In genomic region chr3:81435050-81435449, GRCh38 we compare ENCODE assay signal across 15 cellular contexts.
A peak's percentile ranks its signal among the peaks of the same experiment; 100 is the strongest.
DNase-seq lines count a peak whose midpoint lies in the region; ATAC-seq and TF ChIP-seq lines count a peak whose summit lies in the region.
"Had no signal": no experiment of that assay in that cellular context is flagged by ENCODE, and none has a peak within 500 bp of the region (broad histone marks: within the 10 kb centered on the region; RNA-seq: fewer than 3 reads in every experiment).

No MANE protein-coding gene starts in this region.

- peak; percentile 58 for ATAC-seq in mucosa of descending colon
- ATAC-seq: GM23338, HCT116 had no signal

- no peaks in the 10 kb centered on the region for H3K36me3 Mint-ChIP-seq in endothelial cell (ENCODE audit: low read depth, unreplicated experiment)
- no peaks in the 10 kb centered on the region for H3K36me3 Mint-ChIP-seq in Calu3 (ENCODE audit: insufficient read depth, unreplicated experiment)
- H3K36me3 Mint-ChIP-seq: CD4-positive, alpha-beta memory T cell had no signal

- BruUV-seq in Calu3 (replicated peaks; lab: Mats Ljungman, UMichigan) = no TSS peak

- no peaks in the 10 kb centered on the region for H3K27me3 Mint-ChIP-seq in endothelial cell (ENCODE audit: unreplicated experiment)
- H3K27me3 Mint-ChIP-seq in Calu3 (ENCODE audit: unreplicated experiment) = no peaks in the 10 kb centered on the region
- H3K27me3 Mint-ChIP-seq: CD4-positive, alpha-beta memory T cell had no signal

- DNase-seq in NCI-H526 treated with DMSO at 0.1 percent for 48 hours (lab: John Stamatoyannopoulos, UW) (peak; percentile 3), fibroblast of the aortic adventitia (ENCODE audit: low read depth) (peak; percentile 33), mucosa of descending colon (no peak), endothelial cell (ENCODE audit: low spot score) (no peak), Calu3 (no peak)
- DNase-seq in activated CD4-positive, alpha-beta T cell treated with anti-CD3 and anti-CD28 coated beads for 4 hours = no peak
- DNase-seq: C1 segment of cervical spinal cord; CD4-positive, alpha-beta memory T cell; COR-L47; DMS 273 treated with DMSO at 0.1 percent for 48 hours; DMS53; DND-41; H9 had no signal

- H3K4me1 ChIP-seq in mucosa of descending colon (ENCODE audit: low read depth) = no peaks in the 10 kb centered on the region

- CTCF ChIA-PET in Calu3 (lab: Charles Lee) = no interaction called here

- H3K36me3 ChIP-seq in mucosa of descending colon (ENCODE audit: low read depth) = no peaks in the 10 kb centered on the region

- H3K9me3 Mint-ChIP-seq in endothelial cell (ENCODE audit: unreplicated experiment) (no peaks in the 10 kb centered on the region), Calu3 (ENCODE audit: low read depth, unreplicated experiment) (peaks cover 4% of the 10 kb centered on the region)
- H3K9me3 Mint-ChIP-seq: GM23338, H9 had no signal

- H3K27ac Mint-ChIP-seq in endothelial cell (ENCODE audit: unreplicated experiment) (no peak overlapping the region), Calu3 (ENCODE audit: unreplicated experiment) (no peak overlapping the region)
- H3K27ac Mint-ChIP-seq: CD4-positive, alpha-beta memory T cell; GM23338; H9 had no signal

- intact Hi-C loops in mucosa of descending colon (cut with DNase I, micrococcal nuclease) (no loop called here), Calu3 (cut with micrococcal nuclease; ENCODE audit: unreplicated experiment) (no loop called here)

- no peak for TF ChIP-seq CTCF in fibroblast of the aortic adventitia (IDR thresholded peaks at IDR 0.05; ENCODE audit: insufficient read depth, low read length)
- TF ChIP-seq CTCF in mucosa of descending colon (IDR thresholded peaks at IDR 0.05) = no peak
- TF ChIP-seq CTCF in endothelial cell (IDR thresholded peaks at IDR 0.05; ENCODE audit: unreplicated experiment) = no peak
- no peak for TF ChIP-seq CTCF in Calu3 (IDR thresholded peaks at IDR 0.05; ENCODE audit: unreplicated experiment)

- H3K4me3 ChIP-seq in fibroblast of the aortic adventitia (ENCODE audit: low read depth, low read length) = no peak overlapping the region
- no peak overlapping the region for H3K4me3 ChIP-seq in mucosa of descending colon
- H3K4me3 ChIP-seq: GM23338 had no signal

- H3K9me3 ChIP-seq in mucosa of descending colon = no peaks in the 10 kb centered on the region

- no peak overlapping the region for H3K4me3 Mint-ChIP-seq in endothelial cell (ENCODE audit: unreplicated experiment)
- no peak overlapping the region for H3K4me3 Mint-ChIP-seq in Calu3 (ENCODE audit: low read depth, unreplicated experiment)
- H3K4me3 Mint-ChIP-seq: CD4-positive, alpha-beta memory T cell; GM23338; H9 had no signal

- H3K4me1 Mint-ChIP-seq in endothelial cell (ENCODE audit: unreplicated experiment) = no peaks in the 10 kb centered on the region
- H3K4me1 Mint-ChIP-seq in Calu3 (ENCODE audit: low read depth, unreplicated experiment) = no peaks in the 10 kb centered on the region
- H3K4me1 Mint-ChIP-seq: CD4-positive, alpha-beta memory T cell; GM23338; H9 had no signal

Comparison
In these comparisons a context has a peak if more than half of its experiments do, and no peak if none do; other contexts are left out.
1. DNase-seq: peak in NCI-H526 treated with DMSO at 0.1 percent for 48 hours (single experiment) and fibroblast of the aortic adventitia (single experiment); none in mucosa of descending colon (0 of 3), endothelial cell (single experiment), activated CD4-positive, alpha-beta T cell treated with anti-CD3 and anti-CD28 coated beads for 4 hours (0 of 2) and Calu3 (single experiment).